9 cellular contexts compared by ENCODE assay signal in genomic region chr9:4665357-4665756, GRCh38. TPM values are rescaled to one million over a fixed set of nuclear protein-coding genes. Genes with fewer than 3 reads are reported as not detected.
A peak's percentile ranks its signal among the peaks of the same experiment; 100 is the strongest.
DNase-seq lines count a peak whose midpoint lies in the region; ATAC-seq, FAIRE-seq and TF ChIP-seq lines count a peak whose summit lies in the region.
"Had no signal": no experiment of that assay in that cellular context is flagged by ENCODE, and none has a peak within 500 bp of the region (broad histone marks: within the 10 kb centered on the region; RNA-seq: fewer than 3 reads in every experiment).

No MANE protein-coding gene starts in this region.

- no peaks in the 10 kb centered on the region for H4K20me1 ChIP-seq in astrocyte (ENCODE audit: insufficient read depth, low read length)

- peak overlapping the region; percentile 83 for H3K27ac Mint-ChIP-seq in astrocyte (ENCODE audit: unreplicated experiment)

- intact Hi-C loops in left ventricle myocardium inferior (cut with micrococcal nuclease) = no loop called here
- intact Hi-C loops in left lung (cut with DNase I) = no loop called here
- intact Hi-C loops in vagina (cut with DNase I) = no loop called here

- H2AFZ ChIP-seq in astrocyte (ENCODE audit: low read depth, low read length) = no peak overlapping the region

- H3K79me2 ChIP-seq in astrocyte (ENCODE audit: insufficient read depth, low read length) = peaks cover 8% of the 10 kb centered on the region

- H3K27ac ChIP-seq in left ventricle myocardium inferior (replicated peaks) = no peak overlapping the region
- peak overlapping the region in 1 of 2 donors; percentile 64 for H3K27ac ChIP-seq in right atrium auricular region
- no peak overlapping the region for H3K27ac ChIP-seq in astrocyte (ENCODE audit: low read depth, low read length)
- peak overlapping the region; percentile 68 to 87 for H3K27ac ChIP-seq in left lung
- peak overlapping the region; percentile 34 for H3K27ac ChIP-seq in vagina

- H3K4me3 ChIP-seq in left ventricle myocardium inferior (peak overlapping the region; percentile 66), right atrium auricular region (no peak overlapping the region), astrocyte (ENCODE audit: insufficient read depth, low read depth, low read length) (no peak overlapping the region), left lung (peak overlapping the region; percentile 27 to 46), vagina (peak overlapping the region; percentile 34 to 49)

- H3K27me3 ChIP-seq in left ventricle myocardium inferior (ENCODE audit: low read depth) (no peaks in the 10 kb centered on the region), right atrium auricular region (no peaks in the 10 kb centered on the region), astrocyte (ENCODE audit: insufficient read depth, low read length) (no peaks in the 10 kb centered on the region), left lung (peaks cover 0 to 4% of the 10 kb centered on the region in 2 donors), vagina (no peaks in the 10 kb centered on the region)

- H3K4me2 ChIP-seq in astrocyte (ENCODE audit: low read length) = peak overlapping the region; percentile 91

- H3K9me3 ChIP-seq in left ventricle myocardium inferior (replicated peaks) (no peaks in the 10 kb centered on the region), right atrium auricular region (no peaks in the 10 kb centered on the region), astrocyte (ENCODE audit: insufficient read depth, low read depth, low read length) (no peaks in the 10 kb centered on the region), left lung (no peaks in the 10 kb centered on the region), vagina (no peaks in the 10 kb centered on the region)

- ATAC-seq in left lung (peak; percentile 5), HG03565 (IDR thresholded peaks at IDR 0.05; ENCODE audit: unreplicated experiment) (no peak), GM18502 (IDR thresholded peaks at IDR 0.05; ENCODE audit: poor library complexity, unreplicated experiment) (no peak)

- H3K4me1 Mint-ChIP-seq in astrocyte (ENCODE audit: low read depth, unreplicated experiment) = peaks cover 32% of the 10 kb centered on the region

- no peaks in the 10 kb centered on the region for H3K9me3 Mint-ChIP-seq in astrocyte (ENCODE audit: unreplicated experiment)

- H3K4me1 ChIP-seq in left ventricle myocardium inferior (peaks cover 55% of the 10 kb centered on the region), right atrium auricular region (peaks cover 0 to 42% of the 10 kb centered on the region in 2 donors), astrocyte (ENCODE audit: insufficient read depth, low read length) (peaks cover 27% of the 10 kb centered on the region), left lung (peaks cover 13 to 54% of the 10 kb centered on the region in 2 donors), vagina (peaks cover 48% of the 10 kb centered on the region)

- H3K4me3 Mint-ChIP-seq in astrocyte (ENCODE audit: unreplicated experiment) = peak overlapping the region; percentile 85

- DNase-seq in left ventricle myocardium inferior = no peak
- no peak for DNase-seq in right atrium auricular region (ENCODE audit: low spot score)
- DNase-seq in astrocyte (ENCODE audit: low read depth) = peak; percentile 35
- no peak for DNase-seq in left lung
- DNase-seq in vagina (ENCODE audit: extremely low spot score in 2 of 2) = no peak
- no peak for DNase-seq in anterior cingulate cortex (lab: John Stamatoyannopoulos, UW)

- H3K36me3 ChIP-seq in left ventricle myocardium inferior = no peaks in the 10 kb centered on the region
- no peaks in the 10 kb centered on the region for H3K36me3 ChIP-seq in right atrium auricular region
- H3K36me3 ChIP-seq in astrocyte (ENCODE audit: insufficient read depth, low read length) = no peaks in the 10 kb centered on the region
- H3K36me3 ChIP-seq in left lung = no peaks in the 10 kb centered on the region
- H3K36me3 ChIP-seq in vagina = no peaks in the 10 kb centered on the region

- TF ChIP-seq CTCF in left ventricle myocardium inferior (IDR thresholded peaks at IDR 0.05; ENCODE audit: borderline replicate concordance) (no peak), right atrium auricular region (IDR thresholded peaks at IDR 0.05) (no peak), astrocyte (IDR thresholded peaks at IDR 0.05; ENCODE audit: insufficient read depth, low read depth, low read length) (no peak), left lung (IDR thresholded peaks at IDR 0.05) (no peak), vagina (IDR thresholded peaks at IDR 0.05) (no peak)

- TF ChIP-seq POLR2A in vagina (IDR thresholded peaks at IDR 0.05) = no peak

- H3K9ac ChIP-seq in astrocyte (ENCODE audit: low read length) = no peak overlapping the region

- no peak for FAIRE-seq in astrocyte (lab: Jason Lieb, UNC)
- FAIRE-seq: TTC549 had no signal

- H3K36me3 Mint-ChIP-seq in astrocyte (ENCODE audit: low read depth, unreplicated experiment) = peaks cover 3% of the 10 kb centered on the region

- no peaks in the 10 kb centered on the region for H3K27me3 Mint-ChIP-seq in astrocyte (ENCODE audit: low read depth, unreplicated experiment)

RNA-seq across cellular contexts. Expression of gene SPATA6L, which starts 0.9 kb away (rescaled TPM):
- 0.96 TPM for total RNA-seq in left ventricle myocardium inferior
- total RNA-seq in right atrium auricular region = 1 to 10 TPM in 1 of 2 donors, under 1 TPM in 1; 0.15 to 1.3 TPM
- 2.8 and 3.6 TPM in 2 replicates for total RNA-seq in astrocyte
- total RNA-seq in left lung = 10 to 100 TPM in 1 of 2 donors, 1 to 10 TPM in 1; 9.4 to 10.1 TPM
- total RNA-seq in vagina = 3.9 TPM

RNA-seq across cellular contexts. Expression of gene PLPP6, which starts 3.3 kb away (rescaled TPM):
- total RNA-seq in left ventricle myocardium inferior (2.1 TPM), right atrium auricular region (1 to 10 TPM; 3.9 to 4.1 TPM), astrocyte (7.3 and 7.5 TPM in 2 replicates), left lung (1 to 10 TPM; 5.7 to 6.3 TPM), vagina (7.1 TPM)

RNA-seq across cellular contexts. Expression of gene CDC37L1, which starts 14.0 kb away (rescaled TPM):
- 42.4 TPM for total RNA-seq in left ventricle myocardium inferior
- total RNA-seq in right atrium auricular region = 10 to 100 TPM; 44.9 to 53.4 TPM
- 16.1 and 16.6 TPM in 2 replicates for total RNA-seq in astrocyte
- 10 to 100 TPM; 14.5 to 16.4 TPM for total RNA-seq in left lung
- 23.8 TPM for total RNA-seq in vagina

Comparison
In these comparisons a context has a peak if more than half of its experiments do, and no peak if none do; other contexts are left out.
1. H3K4me3 ChIP-seq: peak in left ventricle myocardium inferior (single experiment), left lung (2 of 2) and vagina (2 of 2); none in right atrium auricular region (0 of 2) and astrocyte (single experiment).
2. H3K27ac ChIP-seq: peak in left lung (2 of 2) and vagina (single experiment); none in left ventricle myocardium inferior (single experiment) and astrocyte (single experiment).